Comparison of ENCODE assay signal across 20 cellular contexts in the genomic region with DNA sequence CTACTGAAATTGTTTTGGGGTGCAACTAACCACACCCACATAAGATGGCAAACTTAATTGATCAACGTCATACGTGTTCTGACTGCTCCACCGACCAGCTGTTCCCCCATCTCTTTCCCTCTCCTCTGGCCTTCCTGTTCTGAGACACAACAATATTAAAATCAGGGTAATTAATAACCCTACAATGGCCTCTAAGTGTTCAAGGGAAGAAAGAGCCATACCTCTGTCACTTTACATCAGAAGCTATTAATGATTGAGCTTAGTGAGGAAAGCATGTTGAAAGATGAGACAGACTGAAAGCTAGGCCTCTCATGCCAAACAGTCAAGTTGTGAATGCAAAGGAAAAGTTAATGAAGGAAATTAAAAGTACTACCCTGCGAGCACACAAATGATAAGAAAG.
A peak's percentile ranks its signal among the peaks of the same experiment; 100 is the strongest.
DNase-seq lines count a peak whose midpoint lies in the region; ATAC-seq lines count a peak whose summit lies in the region.
"Had no signal": no experiment of that assay in that cellular context is flagged by ENCODE, and none has a peak within 500 bp of the region (broad histone marks: within the 10 kb centered on the region; RNA-seq: fewer than 3 reads in every experiment).

No MANE protein-coding gene starts in this region.

- peak overlapping the region; percentile 7 for H3K27ac Mint-ChIP-seq in memory B cell
- H3K27ac Mint-ChIP-seq: activated naive CD8-positive, alpha-beta T cell treated with anti-CD3 and anti-CD28 coated beads, Interleukin-2, amount 10 ng/mL, durations not matched to agents 7 days and 5 days; activated T-helper 1 cell treated with anti-CD3 and anti-CD28 coated beads, Interleukin-12 subunit alpha, Interleukin-12 subunit beta, Interleukin-2, Interleukin-4 antibody, amounts not matched to agents 30 ng/mL and 10 ng/mL and 1 ng/mL, durations not matched to agents 14 hours and 24 hours and 36 hours; natural killer cell treated with Interleukin-12 subunit alpha and Interleukin-12 subunit beta and Interleukin-15 and Interleukin-18, amount 100 ng/mL, for 72 hours; T-helper 2 cell treated with Interferon-gamma antibody and Interleukin-4, amounts not matched to agents 5 μg/mL and 100 μg/mL, for 36 hours had no signal

- no peaks in the 10 kb centered on the region for H3K9me3 Mint-ChIP-seq in memory B cell
- H3K9me3 Mint-ChIP-seq: activated naive CD8-positive, alpha-beta T cell treated with anti-CD3 and anti-CD28 coated beads, Interleukin-2, amount 10 ng/mL, durations not matched to agents 7 days and 5 days; activated T-helper 1 cell treated with anti-CD3 and anti-CD28 coated beads, Interleukin-12 subunit alpha, Interleukin-12 subunit beta, Interleukin-2, Interleukin-4 antibody, amounts not matched to agents 30 ng/mL and 10 ng/mL and 1 ng/mL, durations not matched to agents 14 hours and 24 hours and 36 hours; natural killer cell treated with Interleukin-12 subunit alpha and Interleukin-12 subunit beta and Interleukin-15 and Interleukin-18, amount 100 ng/mL, for 72 hours; T-helper 2 cell treated with Interferon-gamma antibody and Interleukin-4, amounts not matched to agents 5 μg/mL and 100 μg/mL, for 36 hours had no signal

- H3K36me3 Mint-ChIP-seq in memory B cell, result no peaks in the 10 kb centered on the region
- H3K36me3 Mint-ChIP-seq: activated naive CD8-positive, alpha-beta T cell treated with anti-CD3 and anti-CD28 coated beads, Interleukin-2, amount 10 ng/mL, durations not matched to agents 7 days and 5 days; natural killer cell treated with Interleukin-12 subunit alpha and Interleukin-12 subunit beta and Interleukin-15 and Interleukin-18, amount 100 ng/mL, for 72 hours had no signal

- peaks cover 7% of the 10 kb centered on the region for H3K4me1 Mint-ChIP-seq in memory B cell
- H3K4me1 Mint-ChIP-seq: activated naive CD8-positive, alpha-beta T cell treated with anti-CD3 and anti-CD28 coated beads, Interleukin-2, amount 10 ng/mL, durations not matched to agents 7 days and 5 days had no signal

- H3K4me3 Mint-ChIP-seq in memory B cell, result no peak overlapping the region
- H3K4me3 Mint-ChIP-seq: activated naive CD8-positive, alpha-beta T cell treated with anti-CD3 and anti-CD28 coated beads, Interleukin-2, amount 10 ng/mL, durations not matched to agents 7 days and 5 days; activated T-helper 1 cell treated with anti-CD3 and anti-CD28 coated beads, Interleukin-12 subunit alpha, Interleukin-12 subunit beta, Interleukin-2, Interleukin-4 antibody, amounts not matched to agents 30 ng/mL and 10 ng/mL and 1 ng/mL, durations not matched to agents 14 hours and 24 hours and 36 hours; natural killer cell treated with Interleukin-12 subunit alpha and Interleukin-12 subunit beta and Interleukin-15 and Interleukin-18, amount 100 ng/mL, for 72 hours; T-helper 2 cell treated with Interferon-gamma antibody and Interleukin-4, amounts not matched to agents 5 μg/mL and 100 μg/mL, for 36 hours had no signal

- no peak for DNase-seq in memory B cell (ENCODE audit: low spot score in 2 of 2)
- no peak for DNase-seq in COR-L47 (lab: John Stamatoyannopoulos, UW)
- no peak for DNase-seq in NCI-H748 treated with DMSO at 0.1 percent for 48 hours (lab: John Stamatoyannopoulos, UW)
- DNase-seq: activated CD4-positive, CD25-positive, alpha-beta regulatory T cell; activated CD8-positive, alpha-beta memory T cell treated with anti-CD3 and anti-CD28 coated beads for 24 hours; activated naive CD8-positive, alpha-beta T cell treated with anti-CD3 and anti-CD28 coated beads, Interleukin-2, amount 10 ng/mL, durations not matched to agents 7 days and 5 days; brain microvascular endothelial cell; colonic mucosa; DND-41; islet precursor cell; NCI-H146; NCI-H226 had no signal

- ATAC-seq in GM19324 (IDR thresholded peaks at IDR 0.05; ENCODE audit: low FRiP score, unreplicated experiment), result peak; percentile 82
- peak; percentile 47 for ATAC-seq in GM21786 (IDR thresholded peaks at IDR 0.05; ENCODE audit: unreplicated experiment)
- ATAC-seq in HG03139 (IDR thresholded peaks at IDR 0.05; ENCODE audit: unreplicated experiment), result peak; percentile 86
- no peak for ATAC-seq in memory B cell (ENCODE audit: low read depth)
- no peak for ATAC-seq in HG02610 (IDR thresholded peaks at IDR 0.05; ENCODE audit: unreplicated experiment)
- ATAC-seq: natural killer cell treated with Interleukin-12 subunit alpha and Interleukin-12 subunit beta and Interleukin-15 and Interleukin-18, amount 100 ng/mL, for 72 hours; Panc1 had no signal

- H3K27me3 Mint-ChIP-seq in memory B cell, result no peaks in the 10 kb centered on the region
- H3K27me3 Mint-ChIP-seq: activated naive CD8-positive, alpha-beta T cell treated with anti-CD3 and anti-CD28 coated beads, Interleukin-2, amount 10 ng/mL, durations not matched to agents 7 days and 5 days had no signal

Comparison
In these comparisons a context has a peak if more than half of its experiments do, and no peak if none do; other contexts are left out.
1. ATAC-seq: peak in GM19324 (single experiment), GM21786 (single experiment) and HG03139 (single experiment); none in memory B cell (single experiment) and HG02610 (single experiment).